10 cellular contexts compared by ENCODE assay signal in the genomic region with DNA sequence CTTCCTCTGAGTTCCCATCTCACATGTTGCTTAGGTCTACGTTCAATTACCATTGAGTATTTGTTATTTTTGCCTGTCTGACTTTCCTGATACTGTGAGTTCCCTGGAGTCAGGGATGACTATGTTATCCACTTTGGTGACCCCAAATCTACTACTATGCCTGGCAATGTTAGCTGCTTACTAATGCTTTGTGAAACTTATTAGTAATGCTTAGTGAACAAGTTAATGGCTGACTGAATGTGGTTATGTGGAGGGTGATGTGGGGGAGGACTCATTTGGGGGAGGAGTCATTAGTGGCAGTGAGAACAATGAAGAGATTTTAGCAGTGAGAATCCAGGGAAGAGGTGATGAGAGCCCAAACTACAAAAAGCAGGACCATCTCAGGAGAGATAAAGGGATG.
DNase-seq lines count a peak whose midpoint lies in the region; ATAC-seq and FAIRE-seq lines count a peak whose summit lies in the region.
"Had no signal": no experiment of that assay in that cellular context is flagged by ENCODE, and none has a peak within 500 bp of the region (broad histone marks: within the 10 kb centered on the region; RNA-seq: fewer than 3 reads in every experiment).

No MANE protein-coding gene starts in this region.

- peaks cover 9% of the 10 kb centered on the region for H3K9me3 Mint-ChIP-seq in activated T-cell treated with anti-CD3 and anti-CD28 coated beads, Interleukin-2, amount 50 U/mL, for 4 hours
- peaks cover 8% of the 10 kb centered on the region for H3K9me3 Mint-ChIP-seq in activated T-cell treated with anti-CD3 and anti-CD28 coated beads, Interleukin-2, amount 50 U/mL, for 24 hours
- H3K9me3 Mint-ChIP-seq in activated T-helper 2 cell treated with anti-CD3 and anti-CD28 coated beads, Interferon-gamma antibody, Interleukin-2, Interleukin-4, amounts not matched to agents 10 μg/mL and 5 μg/mL and 100 μg/mL, durations not matched to agents 14 hours and 24 hours and 36 hours: peaks cover 4% of the 10 kb centered on the region

- intact Hi-C loops in activated T-helper 2 cell treated with anti-CD3 and anti-CD28 coated beads, Interferon-gamma antibody, Interleukin-2, Interleukin-4, amounts not matched to agents 10 μg/mL and 5 μg/mL and 100 μg/mL, durations not matched to agents 14 hours and 24 hours and 36 hours (cut with micrococcal nuclease): no loop called here

- H3K27ac Mint-ChIP-seq in activated T-cell treated with anti-CD3 and anti-CD28 coated beads, Interleukin-2, amount 50 U/mL, for 24 hours: no peak overlapping the region
- no peak overlapping the region for H3K27ac Mint-ChIP-seq in activated T-helper 2 cell treated with anti-CD3 and anti-CD28 coated beads, Interferon-gamma antibody, Interleukin-2, Interleukin-4, amounts not matched to agents 10 μg/mL and 5 μg/mL and 100 μg/mL, durations not matched to agents 14 hours and 24 hours and 36 hours

- no peaks in the 10 kb centered on the region for H3K27me3 Mint-ChIP-seq in activated T-cell treated with anti-CD3 and anti-CD28 coated beads, Interleukin-2, amount 50 U/mL, for 4 hours (ENCODE audit: low read depth)
- no peaks in the 10 kb centered on the region for H3K27me3 Mint-ChIP-seq in activated T-cell treated with anti-CD3 and anti-CD28 coated beads, Interleukin-2, amount 50 U/mL, for 24 hours
- no peaks in the 10 kb centered on the region for H3K27me3 Mint-ChIP-seq in activated T-helper 2 cell treated with anti-CD3 and anti-CD28 coated beads, Interferon-gamma antibody, Interleukin-2, Interleukin-4, amounts not matched to agents 10 μg/mL and 5 μg/mL and 100 μg/mL, durations not matched to agents 14 hours and 24 hours and 36 hours (ENCODE audit: low read depth)

- H3K4me1 Mint-ChIP-seq in activated T-cell treated with anti-CD3 and anti-CD28 coated beads, Interleukin-2, amount 50 U/mL, for 4 hours (ENCODE audit: low read depth): no peaks in the 10 kb centered on the region
- peaks cover 3% of the 10 kb centered on the region for H3K4me1 Mint-ChIP-seq in activated T-cell treated with anti-CD3 and anti-CD28 coated beads, Interleukin-2, amount 50 U/mL, for 24 hours (ENCODE audit: low read depth)
- peaks cover 8% of the 10 kb centered on the region for H3K4me1 Mint-ChIP-seq in activated T-helper 2 cell treated with anti-CD3 and anti-CD28 coated beads, Interferon-gamma antibody, Interleukin-2, Interleukin-4, amounts not matched to agents 10 μg/mL and 5 μg/mL and 100 μg/mL, durations not matched to agents 14 hours and 24 hours and 36 hours (ENCODE audit: low read depth)

- no peak overlapping the region for H3K4me3 Mint-ChIP-seq in activated T-cell treated with anti-CD3 and anti-CD28 coated beads, Interleukin-2, amount 50 U/mL, for 4 hours
- no peak overlapping the region for H3K4me3 Mint-ChIP-seq in activated T-cell treated with anti-CD3 and anti-CD28 coated beads, Interleukin-2, amount 50 U/mL, for 24 hours
- no peak overlapping the region for H3K4me3 Mint-ChIP-seq in activated T-helper 2 cell treated with anti-CD3 and anti-CD28 coated beads, Interferon-gamma antibody, Interleukin-2, Interleukin-4, amounts not matched to agents 10 μg/mL and 5 μg/mL and 100 μg/mL, durations not matched to agents 14 hours and 24 hours and 36 hours (ENCODE audit: low read depth)

- H3K36me3 Mint-ChIP-seq in activated T-cell treated with anti-CD3 and anti-CD28 coated beads, Interleukin-2, amount 50 U/mL, for 4 hours (ENCODE audit: insufficient read depth): peaks cover 15% of the 10 kb centered on the region
- peaks cover 5% of the 10 kb centered on the region for H3K36me3 Mint-ChIP-seq in activated T-cell treated with anti-CD3 and anti-CD28 coated beads, Interleukin-2, amount 50 U/mL, for 24 hours (ENCODE audit: low read depth)
- H3K36me3 Mint-ChIP-seq in activated T-helper 2 cell treated with anti-CD3 and anti-CD28 coated beads, Interferon-gamma antibody, Interleukin-2, Interleukin-4, amounts not matched to agents 10 μg/mL and 5 μg/mL and 100 μg/mL, durations not matched to agents 14 hours and 24 hours and 36 hours (ENCODE audit: low read depth): no peaks in the 10 kb centered on the region

- peak; percentile 41 to 48 for ATAC-seq in activated T-cell treated with anti-CD3 and anti-CD28 coated beads, Interleukin-2, amount 50 U/mL, for 4 hours
- ATAC-seq in HG02840 (IDR thresholded peaks at IDR 0.05; ENCODE audit: low FRiP score, unreplicated experiment): peak; percentile 96

- FAIRE-seq in urothelium cell line (lab: Jason Lieb, UNC): peak; percentile 72
- FAIRE-seq: H1 had no signal

- DNase-seq in activated T-cell treated with anti-CD3 and anti-CD28 coated beads, Interleukin-2, amount 50 U/mL, for 4 hours: no peak
- DNase-seq in activated T-cell treated with anti-CD3 and anti-CD28 coated beads, Interleukin-2, amount 50 U/mL, for 24 hours: no peak
- DNase-seq in M059J (ENCODE audit: low read depth) (peak; percentile 83), urothelium cell line (ENCODE audit: low spot score) (no peak), superior temporal gyrus (ENCODE audit: extremely low spot score) (no peak)
- DNase-seq in activated T-helper 2 cell treated with anti-CD3 and anti-CD28 coated beads, Interferon-gamma antibody, Interleukin-2, Interleukin-4, amounts not matched to agents 10 μg/mL and 5 μg/mL and 100 μg/mL, durations not matched to agents 14 hours and 24 hours and 36 hours (ENCODE audit: low spot score): no peak
- DNase-seq in effector CD4-positive, alpha-beta T cell: no peak
- DNase-seq: NCI-H526 treated with DMSO at 0.1 percent for 48 hours had no signal
